In the genomic region with DNA sequence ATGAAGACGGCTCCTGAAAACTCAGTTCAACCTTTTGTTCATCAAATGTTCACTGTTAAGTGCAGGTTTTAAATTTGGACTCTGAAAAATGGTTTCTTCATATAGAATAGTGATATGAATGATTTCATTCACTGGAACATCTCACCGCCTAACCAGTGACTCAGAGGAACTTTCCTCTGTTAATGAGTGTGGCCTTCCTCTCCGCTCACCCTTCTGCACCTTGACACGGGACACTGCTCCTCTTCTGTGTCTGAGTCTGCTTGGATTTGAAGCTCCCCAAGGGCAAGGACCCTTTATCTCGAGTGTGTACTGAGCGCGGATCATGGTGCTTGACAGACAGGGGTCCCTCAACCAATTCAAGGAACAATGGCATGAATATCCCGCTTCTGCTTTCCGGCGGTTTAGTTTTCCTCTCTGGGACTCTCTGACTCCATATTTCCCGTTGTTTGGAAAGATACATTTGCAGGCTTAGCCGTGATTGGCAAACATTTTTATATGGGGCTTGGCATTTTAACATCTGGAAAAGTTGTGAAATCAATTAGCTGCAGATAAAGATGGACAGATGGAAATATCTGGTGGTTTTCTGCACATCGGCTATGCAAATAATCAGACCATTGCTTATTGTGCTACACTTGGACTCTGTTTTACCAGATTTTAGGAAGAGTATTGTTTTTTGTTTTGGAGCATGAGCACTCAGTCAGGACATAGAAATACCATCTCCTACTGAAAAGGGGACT, we compare ENCODE assay signal across 11 cellular contexts. TPM values are rescaled to one million over a fixed set of nuclear protein-coding genes. Genes with fewer than 3 reads are reported as not detected.
DNase-seq lines count a peak whose midpoint lies in the region; ATAC-seq and TF ChIP-seq lines count a peak whose summit lies in the region.
"Had no signal": no experiment of that assay in that cellular context is flagged by ENCODE, and none has a peak within 500 bp of the region (broad histone marks: within the 10 kb centered on the region; RNA-seq: fewer than 3 reads in every experiment).

No MANE protein-coding gene starts in this region.

- POLR2A ChIA-PET in Caco-2 (lab: Charles Lee) = no interaction called here

- TF ChIP-seq CTCF in colonic mucosa (IDR thresholded peaks at IDR 0.05) (no peak), Caco-2 (IDR thresholded peaks at IDR 0.05; ENCODE audit: insufficient read depth in 1 of 2, low read depth in 1 of 2, low read length in 1 of 2, severe bottlenecking in 1 of 2, unreplicated experiment in 1 of 2) (no peak)

- ATAC-seq in GM18499 (IDR thresholded peaks at IDR 0.05; ENCODE audit: insufficient read depth, unreplicated experiment) = peak; percentile 43
- peak; percentile 36 for ATAC-seq in GM19372 (IDR thresholded peaks at IDR 0.05; ENCODE audit: low read depth, unreplicated experiment)
- ATAC-seq in HG03066 (IDR thresholded peaks at IDR 0.05; ENCODE audit: low read depth, unreplicated experiment) = peak; percentile 37

- intact Hi-C loops in colonic mucosa (cut with DNase I) (no loop called here), Caco-2 (cut with micrococcal nuclease; ENCODE audit: unreplicated experiment) (no loop called here)

- H3K27ac Mint-ChIP-seq in Caco-2 (ENCODE audit: unreplicated experiment) = no peak overlapping the region

- H3K9ac ChIP-seq in colonic mucosa (ENCODE audit: low read depth in 2 of 2, low read length in 2 of 2) = no peak overlapping the region

- no peaks in the 10 kb centered on the region for H3K9me3 Mint-ChIP-seq in Caco-2 (ENCODE audit: unreplicated experiment)
- H3K9me3 Mint-ChIP-seq: activated naive CD8-positive, alpha-beta T cell treated with anti-CD3 and anti-CD28 coated beads, Interleukin-2, amount 10 ng/mL, durations not matched to agents 7 days and 5 days; mesothelial cell of epicardium had no signal

- DNase-seq in erythroblast (lab: John Stamatoyannopoulos, UW) = peak; percentile 45 to 51
- no peak for DNase-seq in colonic mucosa
- no peak for DNase-seq in NCI-H2196 treated with DMSO at 0.1 percent for 48 hours (lab: John Stamatoyannopoulos, UW; ENCODE audit: unreplicated experiment)
- DNase-seq in Caco-2 = no peak
- DNase-seq in activated effector memory CD4-positive, alpha-beta T cell treated with anti-CD3 and anti-CD28 coated beads, Interleukin-2, amount 50 U/mL, for 16 hours = no peak
- DNase-seq: activated naive CD8-positive, alpha-beta T cell treated with anti-CD3 and anti-CD28 coated beads, Interleukin-2, amount 10 ng/mL, durations not matched to agents 7 days and 5 days; NCI-H526 treated with DMSO at 0.1 percent for 48 hours had no signal

- no peak overlapping the region for H3K4me3 ChIP-seq in colonic mucosa
- H3K4me3 ChIP-seq in Caco-2 (ENCODE audit: low read depth, low read length) = no peak overlapping the region

- H3K36me3 Mint-ChIP-seq in Caco-2 (ENCODE audit: insufficient read depth, unreplicated experiment) = no peaks in the 10 kb centered on the region
- H3K36me3 Mint-ChIP-seq: activated naive CD8-positive, alpha-beta T cell treated with anti-CD3 and anti-CD28 coated beads, Interleukin-2, amount 10 ng/mL, durations not matched to agents 7 days and 5 days; mesothelial cell of epicardium had no signal

- no TSS peak for BruUV-seq in Caco-2 (replicated peaks; lab: Mats Ljungman, UMichigan)

- no peak overlapping the region for H3K27ac ChIP-seq in colonic mucosa

- CTCF ChIA-PET in Caco-2 (lab: Charles Lee) = no interaction called here

- H3K4me3 Mint-ChIP-seq in Caco-2 (ENCODE audit: unreplicated experiment) = no peak overlapping the region
- H3K4me3 Mint-ChIP-seq: mesothelial cell of epicardium had no signal

- H3K4me1 Mint-ChIP-seq in Caco-2 (ENCODE audit: low read depth, unreplicated experiment) = peaks cover 25% of the 10 kb centered on the region

- H3K36me3 ChIP-seq in colonic mucosa = no peaks in the 10 kb centered on the region
- H3K36me3 ChIP-seq in Caco-2 (ENCODE audit: control insufficient read depth, insufficient read depth, low read length) = no peaks in the 10 kb centered on the region

- no peak for TF ChIP-seq POLR2A in erythroblast (IDR thresholded peaks at IDR 0.05; ENCODE audit: low read length)

- H3K27me3 ChIP-seq in colonic mucosa = no peaks in the 10 kb centered on the region
- no peaks in the 10 kb centered on the region for H3K27me3 ChIP-seq in Caco-2 (replicated peaks; ENCODE audit: control insufficient read depth, insufficient read depth, low read length)

- no peaks in the 10 kb centered on the region for H3K9me3 ChIP-seq in colonic mucosa
- H3K9me3 ChIP-seq in Caco-2 = no peaks in the 10 kb centered on the region

- H3K27me3 Mint-ChIP-seq in Caco-2 (ENCODE audit: insufficient read depth, unreplicated experiment) = peaks cover 3% of the 10 kb centered on the region
- H3K27me3 Mint-ChIP-seq: activated naive CD8-positive, alpha-beta T cell treated with anti-CD3 and anti-CD28 coated beads, Interleukin-2, amount 10 ng/mL, durations not matched to agents 7 days and 5 days had no signal

- H3K4me1 ChIP-seq in colonic mucosa (no peaks in the 10 kb centered on the region), Caco-2 (peaks cover 32% of the 10 kb centered on the region)

RNA-seq across cellular contexts. Expression of a gene that starts 20.9 kb away (rescaled TPM):
- total RNA-seq in colonic mucosa = 1 to 10 TPM; 4.6 to 5.0 TPM
- 5.8 and 6.8 TPM in 2 replicates for total RNA-seq in Caco-2 (2022)

Comparison
In these comparisons a context has a peak if more than half of its experiments do, and no peak if none do; other contexts are left out.
1. DNase-seq: peak in erythroblast (2 of 2); none in colonic mucosa (single experiment), NCI-H2196 treated with DMSO at 0.1 percent for 48 hours (single experiment), Caco-2 (0 of 2) and activated effector memory CD4-positive, alpha-beta T cell treated with anti-CD3 and anti-CD28 coated beads, Interleukin-2, amount 50 U/mL, for 16 hours (single experiment).
2. Peak in every context shown above with its lines, with median percentiles within 50 percentile points of each other: ATAC-seq.